ENCODE assay signal across 7 cellular contexts in genomic region chr3:108264534-108265298, GRCh38.
DNase-seq lines count a peak whose midpoint lies in the region; ATAC-seq and FAIRE-seq lines count a peak whose summit lies in the region.
"Not testable (repeated sequence)": the region's sequence is repeated elsewhere in the genome, so short reads cannot be mapped to it uniquely, and the experiment has no call there.

No MANE protein-coding gene starts in this region.

- peak; percentile 17 for FAIRE-seq in islet of Langerhans (lab: Jason Lieb, UNC)

- DNase-seq in activated T-cell treated with anti-CD3 and anti-CD28 coated beads, Interleukin-2, amount 50 U/mL, for 24 hours, result not testable (repeated sequence)

- not testable (repeated sequence) for H3K4me1 Mint-ChIP-seq in activated T-cell treated with anti-CD3 and anti-CD28 coated beads, Interleukin-2, amount 50 U/mL, for 24 hours (ENCODE audit: low read depth)

- not testable (repeated sequence) for H3K27me3 Mint-ChIP-seq in activated T-cell treated with anti-CD3 and anti-CD28 coated beads, Interleukin-2, amount 50 U/mL, for 24 hours

- not testable (repeated sequence) for H3K4me3 Mint-ChIP-seq in activated T-cell treated with anti-CD3 and anti-CD28 coated beads, Interleukin-2, amount 50 U/mL, for 24 hours

- peak overlapping the region; percentile 16 for H3K27ac Mint-ChIP-seq in activated T-cell treated with anti-CD3 and anti-CD28 coated beads, Interleukin-2, amount 50 U/mL, for 24 hours

- H3K36me3 Mint-ChIP-seq in activated T-cell treated with anti-CD3 and anti-CD28 coated beads, Interleukin-2, amount 50 U/mL, for 24 hours (ENCODE audit: low read depth), result not testable (repeated sequence)

- peaks cover 17% of the 10 kb centered on the region for H3K9me3 Mint-ChIP-seq in activated T-cell treated with anti-CD3 and anti-CD28 coated beads, Interleukin-2, amount 50 U/mL, for 24 hours

- peak; percentile 73 for ATAC-seq in GM18861 (IDR thresholded peaks at IDR 0.05; ENCODE audit: unreplicated experiment)
- peak; percentile 61 for ATAC-seq in GM19455 (IDR thresholded peaks at IDR 0.05; ENCODE audit: unreplicated experiment)
- ATAC-seq in HG02588 (IDR thresholded peaks at IDR 0.05; ENCODE audit: unreplicated experiment), result peak; percentile 51
- peak; percentile 94 for ATAC-seq in HG02981 (IDR thresholded peaks at IDR 0.05; ENCODE audit: unreplicated experiment)
- ATAC-seq in HG03460 (IDR thresholded peaks at IDR 0.05; ENCODE audit: unreplicated experiment), result peak; percentile 70
